11 cellular contexts compared by ENCODE assay signal in genomic region chr15:40330368-40330836, GRCh38. TPM values are rescaled to one million over a fixed set of nuclear protein-coding genes. Genes with fewer than 3 reads are reported as not detected.
A peak's percentile ranks its signal among the peaks of the same experiment; 100 is the strongest.
DNase-seq lines count a peak whose midpoint lies in the region; ATAC-seq and TF ChIP-seq lines count a peak whose summit lies in the region.
"Had no signal": no experiment of that assay in that cellular context is flagged by ENCODE, and none has a peak within 500 bp of the region (broad histone marks: within the 10 kb centered on the region; RNA-seq: fewer than 3 reads in every experiment).

No MANE protein-coding gene starts in this region.

- ATAC-seq in right cardiac atrium = peak; percentile 44
- ATAC-seq in GM18502 (IDR thresholded peaks at IDR 0.05; ENCODE audit: poor library complexity, unreplicated experiment) = no peak
- no peak for ATAC-seq in HG02885 (IDR thresholded peaks at IDR 0.05; ENCODE audit: poor library complexity, unreplicated experiment)
- no peak for ATAC-seq in HG03460 (IDR thresholded peaks at IDR 0.05; ENCODE audit: unreplicated experiment)

- H3K36me3 ChIP-seq in thyroid gland = peaks cover 6 to 8% of the 10 kb centered on the region in 2 donors

- H3K9me3 ChIP-seq in right cardiac atrium (ENCODE audit: control insufficient read depth, low read length) (no peaks in the 10 kb centered on the region), thyroid gland (no peaks in the 10 kb centered on the region)

- peak in 1 of 6 experiments; percentile 3 for TF ChIP-seq CTCF in thyroid gland (IDR thresholded peaks at IDR 0.05)

- intact Hi-C loops in right cardiac atrium (cut with DNase I) (no loop called here), thyroid gland (cut with DNase I) (no loop called here)

- no peak overlapping the region for H3K4me3 ChIP-seq in right cardiac atrium (ENCODE audit: low read length)
- H3K4me3 ChIP-seq in thyroid gland (replicated peaks in 1 of 3) = no peak overlapping the region

- peak in 1 of 2 donors; percentile 98 for TF ChIP-seq POLR2A in thyroid gland (IDR thresholded peaks at IDR 0.05)

- peak; percentile 31 for DNase-seq in NCI-H2171 treated with DMSO at 0.1 percent for 48 hours (lab: John Stamatoyannopoulos, UW)
- no peak for DNase-seq in NCI-H2171 (lab: John Stamatoyannopoulos, UW)
- DNase-seq in UCSD-AML1 (lab: John Stamatoyannopoulos, UW; ENCODE audit: unreplicated experiment) = peak; percentile 77
- peak; percentile 48 to 75 (median 68) for DNase-seq in right cardiac atrium
- DNase-seq in thyroid gland = peak; percentile 97 to 98
- DNase-seq: activated CD4-positive, alpha-beta T cell treated with anti-CD3 and anti-CD28 coated beads, Interleukin-2, amount 10 ng/mL, durations not matched to agents 7 days and 5 days; NCI-H187 treated with DMSO at 0.1 percent for 48 hours; retina had no signal

- WGBS in right cardiac atrium = 48% methylated on average over 5 of the region's 5 CpGs
- WGBS in thyroid gland, 2 donors = 34 to 37% methylated on average over 5 of the region's 5 CpGs

- H3K27me3 ChIP-seq in right cardiac atrium (ENCODE audit: control insufficient read depth, insufficient read depth) (no peaks in the 10 kb centered on the region), thyroid gland (no peaks in the 10 kb centered on the region)

- H3K27ac ChIP-seq in right cardiac atrium (ENCODE audit: low read length) (peak overlapping the region; percentile 69), thyroid gland (peak overlapping the region; percentile 95 to 99 (median 99))

- H3K4me1 ChIP-seq in right cardiac atrium (ENCODE audit: control insufficient read depth, insufficient read depth, low read length) (peaks cover 31% of the 10 kb centered on the region), thyroid gland (peaks cover 74 to 98% of the 10 kb centered on the region in 2 donors)

RNA-seq across cellular contexts. Expression of gene INAFM2, which starts 6.9 kb away (rescaled TPM):
- total RNA-seq in right cardiac atrium (100 to 1,000 TPM in 1 of 4 donors, 10 to 100 TPM in 3; 72.6 to 115 (median 74.1) TPM), thyroid gland (10 to 100 TPM; 47.5 to 86.9 (median 63.8) TPM)
- polyA plus RNA-seq in right cardiac atrium = 47.3 TPM

RNA-seq across cellular contexts. Expression of gene CCDC9B, which starts 10.3 kb away (rescaled TPM):
- total RNA-seq in right cardiac atrium (100 to 1,000 TPM in 3 of 4 donors, 10 to 100 TPM in 1; 71.9 to 144 (median 131) TPM), thyroid gland (100 to 1,000 TPM in 2 of 4 donors, 10 to 100 TPM in 2; 54.2 to 126 (median 97.5) TPM)
- polyA plus RNA-seq in right cardiac atrium = 99.7 TPM

RNA-seq across cellular contexts. Expression of gene PHGR1, which starts 20.4 kb away (rescaled TPM):
- total RNA-seq in right cardiac atrium (not detected), thyroid gland (not detected)
- not detected for polyA plus RNA-seq in right cardiac atrium
- total RNA-seq: activated CD4-positive, alpha-beta T cell treated with anti-CD3 and anti-CD28 coated beads, Interleukin-2, amount 10 ng/mL, durations not matched to agents 7 days and 5 days had no signal

RNA-seq across cellular contexts. Expression of gene PLCB2, which starts 22.7 kb away (rescaled TPM):
- total RNA-seq in right cardiac atrium = 10 to 100 TPM; 11.5 to 28.9 (median 21.7) TPM
- 18.5 TPM for polyA plus RNA-seq in right cardiac atrium
- 1 to 10 TPM; 1.7 to 7.2 (median 4.1) TPM for total RNA-seq in thyroid gland

RNA-seq across cellular contexts. Expression of gene DISP2, which starts 27.6 kb away (rescaled TPM):
- total RNA-seq in right cardiac atrium = 1 to 10 TPM in 2 of 4 donors, under 1 TPM in 2; 0.85 to 4.6 (median 0.97) TPM
- polyA plus RNA-seq in right cardiac atrium = 2.4 TPM
- total RNA-seq in thyroid gland = 1 to 10 TPM in 3 of 4 donors, under 1 TPM in 1; 0.81 to 5.9 (median 3.6) TPM

Comparison
In these comparisons a context has a peak if more than half of its experiments do, and no peak if none do; other contexts are left out.
1. ATAC-seq: peak in right cardiac atrium (2 of 2); none in GM18502 (single experiment), HG02885 (single experiment) and HG03460 (single experiment).